ENCODE assay signal across 8 cellular contexts in the genomic region with DNA sequence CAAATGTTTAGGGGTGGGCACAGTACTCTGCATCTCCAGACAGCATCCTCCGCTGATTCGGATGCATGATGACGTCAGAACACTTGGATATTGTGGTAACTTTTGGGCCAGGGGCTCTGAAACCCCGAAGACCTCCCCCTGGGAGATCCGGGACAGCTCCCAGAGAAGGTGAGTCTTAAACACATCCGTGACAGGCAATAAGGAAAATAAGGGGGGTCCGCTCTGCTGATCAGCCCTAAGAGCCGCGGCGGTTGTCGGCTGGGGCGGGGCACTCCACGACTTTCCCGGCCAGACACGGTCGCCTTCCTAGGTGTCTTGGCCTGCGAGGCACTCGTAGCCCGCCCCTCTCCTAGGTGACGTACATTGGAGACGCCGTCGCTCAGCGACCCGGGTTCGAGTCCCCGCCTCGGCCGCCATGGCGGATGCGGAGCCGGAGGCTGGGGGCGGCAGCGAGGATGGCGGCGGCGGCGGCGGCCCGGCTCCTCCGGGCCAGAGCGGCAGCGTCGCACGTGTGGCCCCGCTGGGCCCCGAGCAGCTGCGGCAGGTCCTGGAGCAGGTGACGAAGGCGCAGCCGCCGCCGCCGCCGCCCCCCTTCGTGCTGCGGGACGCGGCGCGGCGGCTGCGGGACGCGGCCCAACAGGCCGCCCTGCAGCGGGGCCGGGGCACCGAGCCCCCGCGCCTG. TPM values are rescaled to one million over a fixed set of nuclear protein-coding genes. Genes with fewer than 3 reads are reported as not detected.
A peak's percentile ranks its signal among the peaks of the same experiment; 100 is the strongest.
DNase-seq lines count a peak whose midpoint lies in the region; ATAC-seq and TF ChIP-seq lines count a peak whose summit lies in the region.

Gene ZNF839 (plus strand): TSS at position 396 of the 682 bp plus-strand sequence. CDS start 20 bp downstream, at position 416.

- DNase-seq in AG08396 (ENCODE audit: low spot score) (peak; percentile 95), NCI-H460 (ENCODE audit: extremely low read depth, low read depth) (peak; percentile 90), cardiac fibroblast (ENCODE audit: low read depth in 2 of 2) (peak; percentile 92 to 94), iris pigment epithelial cell (ENCODE audit: low read depth) (peak; percentile 85)
- peak; percentile 86 for DNase-seq in activated CD4-positive, CD25-positive, alpha-beta regulatory T cell treated with anti-CD3 and anti-CD28 coated beads, Interleukin-2, amount 50 U/mL, for 16 hours (ENCODE audit: low read depth, low spot score)
- peak; percentile 91 to 95 for DNase-seq in stimulated activated CD4-positive, alpha-beta T cell treated with anti-CD3 and anti-CD28 coated beads, Interleukin-12 subunit alpha, Interleukin-12 subunit beta, amount 100 ng/mL, for 24 hours (ENCODE audit: low read depth in 2 of 2)

- TF ChIP-seq CTCF in cardiac fibroblast (IDR thresholded peaks at IDR 0.05; ENCODE audit: low read depth, low read length): no peak

- ATAC-seq in GM19035 (IDR thresholded peaks at IDR 0.05; ENCODE audit: unreplicated experiment): peak; percentile 60
- ATAC-seq in HG03354 (IDR thresholded peaks at IDR 0.05; ENCODE audit: poor library complexity, severe bottlenecking, unreplicated experiment): peak; percentile 62

- peak within 1 kb of the TSS; percentile 78 to 82 for H3K4me3 ChIP-seq in cardiac fibroblast (replicated peaks in 1 of 2; ENCODE audit: low read depth in 2 of 2, low read length in 2 of 2)

RNA-seq across cellular contexts. Expression of gene ZNF839, which starts in this region (rescaled TPM):
- 14.8 and 15.0 TPM in 2 replicates for total RNA-seq in NCI-H460 (2014; rRNA removed; shearing (Covaris generic))
- 42.8 and 46.9 TPM in 2 replicates for polyA plus RNA-seq in NCI-H460 (2014; cell fraction: nucleus; rRNA removed)

Comparison
In these comparisons a context has a peak if more than half of its experiments do, and no peak if none do; other contexts are left out.
1. Peak in every context shown above with its lines: DNase-seq, ATAC-seq and H3K4me3 ChIP-seq.